17 cellular contexts compared by ENCODE assay signal in genomic region chr7:1279041-1279440, GRCh38. TPM values are rescaled to one million over a fixed set of nuclear protein-coding genes. Genes with fewer than 3 reads are reported as not detected.
DNase-seq lines count a peak whose midpoint lies in the region; ATAC-seq, FAIRE-seq and TF ChIP-seq lines count a peak whose summit lies in the region.
"Had no signal": no experiment of that assay in that cellular context is flagged by ENCODE, and none has a peak within 500 bp of the region (broad histone marks: within the 10 kb centered on the region; RNA-seq: fewer than 3 reads in every experiment).

No MANE protein-coding gene starts in this region.

- no peaks in the 10 kb centered on the region for H3K79me2 ChIP-seq in Karpas-422 (ENCODE audit: low read length)

- no peaks in the 10 kb centered on the region for H3K27me3 Mint-ChIP-seq in activated CD8-positive, alpha-beta memory T cell treated with anti-CD3 and anti-CD28 coated beads, Interleukin-2, amount 10 ng/mL, durations not matched to agents 7 days and 5 days

- DNase-seq in Right ventricle myocardium superior (peak; percentile 6), cardiac septum (ENCODE audit: low spot score) (no peak), SW480 (ENCODE audit: low spot score) (peak; percentile 44), kidney (peak; percentile 35), spleen (peak; percentile 21), Karpas-422 (no peak)
- no peak for DNase-seq in activated CD8-positive, alpha-beta memory T cell treated with anti-CD3 and anti-CD28 coated beads, Interleukin-2, amount 10 ng/mL, durations not matched to agents 7 days and 5 days
- DNase-seq: Caco-2; CD8-positive, alpha-beta memory T cell; DND-41; GDM1; GM23248 had no signal

- H3K4me3 ChIP-seq in kidney (ENCODE audit: low read length in 2 of 2) (no peak overlapping the region), spleen (no peak overlapping the region), Karpas-422 (ENCODE audit: low read length) (no peak overlapping the region)
- H3K4me3 ChIP-seq: BLaER1, GM23248 had no signal

- no peak for FAIRE-seq in kidney (lab: Jason Lieb, UNC)
- FAIRE-seq: GM12892, H54 had no signal

- H3K36me3 Mint-ChIP-seq in activated CD8-positive, alpha-beta memory T cell treated with anti-CD3 and anti-CD28 coated beads, Interleukin-2, amount 10 ng/mL, durations not matched to agents 7 days and 5 days = no peaks in the 10 kb centered on the region
- H3K36me3 Mint-ChIP-seq: CD8-positive, alpha-beta memory T cell had no signal

- intact Hi-C loops in Right ventricle myocardium superior (cut with DNase I) (no loop called here), cardiac septum (cut with DNase I) (no loop called here), kidney (cut with DNase I) (no loop called here), spleen (cut with DNase I; ENCODE audit: low total_unique reads) (no loop called here)

- H3K9me3 ChIP-seq in kidney (ENCODE audit: control insufficient read depth in 1 of 2, low read length in 2 of 2) (no peaks in the 10 kb centered on the region), spleen (peaks cover 0 to 10% (median 0%) of the 10 kb centered on the region in 8 donors), Karpas-422 (ENCODE audit: low read length) (no peaks in the 10 kb centered on the region)
- H3K9me3 ChIP-seq: BLaER1, Caco-2 had no signal

- H3K27ac ChIP-seq in kidney (ENCODE audit: low read depth in 2 of 2, low read length in 2 of 2) = no peak overlapping the region
- H3K27ac ChIP-seq in spleen = no peak overlapping the region
- no peak overlapping the region for H3K27ac ChIP-seq in Karpas-422 (ENCODE audit: low read length)
- H3K27ac ChIP-seq: 22Rv1, BLaER1, GM23248 had no signal

- no peak for TF ChIP-seq POLR2A in spleen (IDR thresholded peaks at IDR 0.05)

- no peak overlapping the region for H2AFZ ChIP-seq in Karpas-422 (ENCODE audit: low read length)
- H2AFZ ChIP-seq: GM23248 had no signal

- WGBS in spleen, 5 donors = 83 to 92% (median 88%) methylated on average over 16 of the region's 16 CpGs

- CTCF ChIA-PET in activated CD8-positive, alpha-beta memory T cell treated with anti-CD3 and anti-CD28 coated beads, Interleukin-2, amount 10 ng/mL, durations not matched to agents 7 days and 5 days (lab: Charles Lee) = no interaction called here

- no peaks in the 10 kb centered on the region for H3K4me1 ChIP-seq in kidney (ENCODE audit: control insufficient read depth in 1 of 2, insufficient read depth in 1 of 2, low read depth in 1 of 2, low read length in 2 of 2)
- H3K4me1 ChIP-seq in spleen = no peaks in the 10 kb centered on the region
- no peaks in the 10 kb centered on the region for H3K4me1 ChIP-seq in Karpas-422 (ENCODE audit: low read length)
- H3K4me1 ChIP-seq: Caco-2 had no signal

- H3K9me3 Mint-ChIP-seq in activated CD8-positive, alpha-beta memory T cell treated with anti-CD3 and anti-CD28 coated beads, Interleukin-2, amount 10 ng/mL, durations not matched to agents 7 days and 5 days (ENCODE audit: low read depth) = peaks cover 6% of the 10 kb centered on the region

- H3K9me2 ChIP-seq in Karpas-422 (replicated peaks; ENCODE audit: insufficient read depth, low read length) = no peaks in the 10 kb centered on the region

- H3K4me3 Mint-ChIP-seq in activated CD8-positive, alpha-beta memory T cell treated with anti-CD3 and anti-CD28 coated beads, Interleukin-2, amount 10 ng/mL, durations not matched to agents 7 days and 5 days = no peak overlapping the region
- H3K4me3 Mint-ChIP-seq: CD8-positive, alpha-beta memory T cell had no signal

- peaks cover 0 to 46% (median 11%) of the 10 kb centered on the region in 7 donors for H3K27me3 ChIP-seq in spleen (replicated peaks in 1 of 7)
- no peaks in the 10 kb centered on the region for H3K27me3 ChIP-seq in Karpas-422 (ENCODE audit: low read length)
- H3K27me3 ChIP-seq: BLaER1 had no signal

- TF ChIP-seq CTCF in kidney (IDR thresholded peaks at IDR 0.05; ENCODE audit: borderline replicate concordance, extremely low read depth, insufficient read depth) (no peak), spleen (IDR thresholded peaks at IDR 0.05 in 8 of 11, conservative IDR thresholded peaks at IDR 0.05 in 3 of 11) (no peak)

- no peak overlapping the region for H3K27ac Mint-ChIP-seq in activated CD8-positive, alpha-beta memory T cell treated with anti-CD3 and anti-CD28 coated beads, Interleukin-2, amount 10 ng/mL, durations not matched to agents 7 days and 5 days
- H3K27ac Mint-ChIP-seq: CD8-positive, alpha-beta memory T cell had no signal

- no peak overlapping the region for H3K4me2 ChIP-seq in Karpas-422 (ENCODE audit: low read depth, low read length, poor library complexity, severe bottlenecking)
- H3K4me2 ChIP-seq: BLaER1 had no signal

- ATAC-seq in Right ventricle myocardium superior (ENCODE audit: poor library complexity) = no peak
- no peak for ATAC-seq in HG02884 (IDR thresholded peaks at IDR 0.05; ENCODE audit: unreplicated experiment)
- ATAC-seq in activated CD8-positive, alpha-beta memory T cell treated with anti-CD3 and anti-CD28 coated beads, Interleukin-2, amount 10 ng/mL, durations not matched to agents 7 days and 5 days = no peak

- no peak overlapping the region for H3K9ac ChIP-seq in kidney (ENCODE audit: low read length in 2 of 2)
- no peak overlapping the region for H3K9ac ChIP-seq in Karpas-422 (ENCODE audit: low read length)
- H3K9ac ChIP-seq: BLaER1, GM23248 had no signal

- H3K36me3 ChIP-seq in kidney (ENCODE audit: control insufficient read depth in 1 of 2, insufficient read depth in 2 of 2, low read length in 2 of 2) = no peaks in the 10 kb centered on the region
- H3K36me3 ChIP-seq in spleen = no peaks in the 10 kb centered on the region
- H3K36me3 ChIP-seq in Karpas-422 (ENCODE audit: insufficient read depth, low read length) = no peaks in the 10 kb centered on the region
- H3K36me3 ChIP-seq: BLaER1 had no signal

- no peaks in the 10 kb centered on the region for H4K20me1 ChIP-seq in Karpas-422 (ENCODE audit: insufficient read depth, low read depth, low read length)
- H4K20me1 ChIP-seq: BLaER1 had no signal

- no peaks in the 10 kb centered on the region for H3K4me1 Mint-ChIP-seq in activated CD8-positive, alpha-beta memory T cell treated with anti-CD3 and anti-CD28 coated beads, Interleukin-2, amount 10 ng/mL, durations not matched to agents 7 days and 5 days
- H3K4me1 Mint-ChIP-seq: CD8-positive, alpha-beta memory T cell had no signal

RNA-seq across cellular contexts. Expression of gene UNCX, which starts 46.4 kb away (rescaled TPM):
- total RNA-seq in Right ventricle myocardium superior (not detected), cardiac septum (not detected), kidney (2.0 TPM), spleen (not detected)
- polyA plus RNA-seq in kidney (ENCODE audit: insufficient read depth, low read depth, low replicate concordance) (1.4 TPM), spleen (not detected)
- total RNA-seq in activated CD8-positive, alpha-beta memory T cell treated with anti-CD3 and anti-CD28 coated beads, Interleukin-2, amount 10 ng/mL, durations not matched to agents 7 days and 5 days = not detected
- not detected in 2 replicates for total RNA-seq in Karpas-422 (2014; rRNA removed; shearing (Covaris generic); ENCODE audit: low replicate concordance)
- total RNA-seq: Caco-2; CD8-positive, alpha-beta memory T cell; GM23248 had no signal
- polyA plus RNA-seq: CD8-positive, alpha-beta memory T cell; GM23248 had no signal

Comparison
In these comparisons a context has a peak if more than half of its experiments do, and no peak if none do; other contexts are left out.
1. DNase-seq: peak in Right ventricle myocardium superior (single experiment), SW480 (single experiment), kidney (single experiment) and spleen (single experiment); none in cardiac septum (single experiment), activated CD8-positive, alpha-beta memory T cell treated with anti-CD3 and anti-CD28 coated beads, Interleukin-2, amount 10 ng/mL, durations not matched to agents 7 days and 5 days (single experiment) and Karpas-422 (single experiment).